22 cellular contexts compared by ENCODE assay signal in genomic region chr6:33007831-33008395, GRCh38. TPM values are rescaled to one million over a fixed set of nuclear protein-coding genes. Genes with fewer than 3 reads are reported as not detected.
DNase-seq lines count a peak whose midpoint lies in the region; ATAC-seq, FAIRE-seq and TF ChIP-seq lines count a peak whose summit lies in the region.
"Had no signal": no experiment of that assay in that cellular context is flagged by ENCODE, and none has a peak within 500 bp of the region (broad histone marks: within the 10 kb centered on the region; RNA-seq: fewer than 3 reads in every experiment).

No MANE protein-coding gene starts in this region.

- no peak for FAIRE-seq in GM12878 (lab: Jason Lieb, UNC)
- FAIRE-seq: islet of Langerhans, small intestine had no signal

- H3K4me3 Mint-ChIP-seq in activated CD4-positive, alpha-beta memory T cell treated with anti-CD3 and anti-CD28 coated beads, Interleukin-2, amount 10 ng/mL, durations not matched to agents 7 days and 5 days, result peak overlapping the region; percentile 17
- no peak overlapping the region for H3K4me3 Mint-ChIP-seq in activated CD4-positive, alpha-beta memory T cell treated with anti-CD3 and anti-CD28 coated beads for 36 hours
- H3K4me3 Mint-ChIP-seq in IgD-negative memory B cell, result peak overlapping the region; percentile 88 to 99 (median 97)

- peaks cover 38% of the 10 kb centered on the region for H3K27me3 Mint-ChIP-seq in activated CD4-positive, alpha-beta memory T cell treated with anti-CD3 and anti-CD28 coated beads, Interleukin-2, amount 10 ng/mL, durations not matched to agents 7 days and 5 days
- H3K27me3 Mint-ChIP-seq in activated CD4-positive, alpha-beta memory T cell treated with anti-CD3 and anti-CD28 coated beads for 36 hours, result peaks cover 18% of the 10 kb centered on the region
- H3K27me3 Mint-ChIP-seq in IgD-negative memory B cell, result no peaks in the 10 kb centered on the region

- H3K4me3 ChIP-seq in GM12878 (peak overlapping the region; percentile 100), spleen (peak overlapping the region in 5 of 8 donors; percentile 40 to 74 (median 46))
- H3K4me3 ChIP-seq: HAP-1, thoracic aorta had no signal

- in situ Hi-C loops in GM12878 (cut with MboI), result no loop called here

- TF ChIP-seq EP300 in GM12878 (IDR thresholded peaks at IDR 0.05; ENCODE audit: borderline replicate concordance in 1 of 2, control insufficient read depth in 1 of 2, low read depth in 2 of 2, low read length in 2 of 2), result no peak

- TF ChIP-seq CTCF in GM12878 (IDR thresholded peaks at IDR 0.05 in 2 of 3, conservative IDR thresholded peaks at IDR 0.05 in 1 of 3; ENCODE audit: control insufficient read depth in 2 of 3, extremely low read depth in 1 of 3, insufficient read depth in 1 of 3, low read depth in 3 of 3, low read length in 3 of 3), result no peak
- TF ChIP-seq CTCF in spleen (IDR thresholded peaks at IDR 0.05 in 8 of 11, conservative IDR thresholded peaks at IDR 0.05 in 3 of 11), result no peak

- H2AFZ ChIP-seq in GM12878 (ENCODE audit: control insufficient read depth, low read depth, low read length), result no peak overlapping the region

- H3K9me3 Mint-ChIP-seq in activated CD4-positive, alpha-beta memory T cell treated with anti-CD3 and anti-CD28 coated beads, Interleukin-2, amount 10 ng/mL, durations not matched to agents 7 days and 5 days, result no peaks in the 10 kb centered on the region
- H3K9me3 Mint-ChIP-seq in activated CD4-positive, alpha-beta memory T cell treated with anti-CD3 and anti-CD28 coated beads for 36 hours, result no peaks in the 10 kb centered on the region
- no peaks in the 10 kb centered on the region for H3K9me3 Mint-ChIP-seq in IgD-negative memory B cell

- H4K20me1 ChIP-seq in GM12878 (ENCODE audit: control insufficient read depth, insufficient read depth), result no peaks in the 10 kb centered on the region

- H3K27me3 ChIP-seq in GM12878 (replicated peaks in 1 of 2; ENCODE audit: control insufficient read depth in 2 of 2, insufficient read depth in 2 of 2, low read length in 1 of 2), result no peaks in the 10 kb centered on the region
- no peaks in the 10 kb centered on the region for H3K27me3 ChIP-seq in spleen (replicated peaks in 1 of 7)

- H3K4me2 ChIP-seq in GM12878 (ENCODE audit: control insufficient read depth, insufficient read depth), result peak overlapping the region; percentile 89

- TF ChIP-seq POLR2A in GM12878 (IDR thresholded peaks at IDR 0.05; ENCODE audit: low read depth, low read length), result no peak
- no peak for TF ChIP-seq POLR2A in spleen (IDR thresholded peaks at IDR 0.05)

- H3K36me3 ChIP-seq in GM12878 (ENCODE audit: control insufficient read depth in 2 of 2, insufficient read depth in 2 of 2, low read length in 1 of 2) (peaks cover 5 to 7% of the 10 kb centered on the region in 2 experiments; a peak in 3 of 4 replicates), spleen (peaks cover 0 to 32% (median 14%) of the 10 kb centered on the region in 6 donors)
- H3K36me3 ChIP-seq: HAP-1, thoracic aorta had no signal

- POLR2A ChIA-PET in activated CD4-positive, alpha-beta memory T cell treated with anti-CD3 and anti-CD28 coated beads, Interleukin-2, amount 10 ng/mL, durations not matched to agents 7 days and 5 days (lab: Charles Lee), result no interaction called here
- POLR2A ChIA-PET in activated CD4-positive, alpha-beta memory T cell treated with anti-CD3 and anti-CD28 coated beads for 36 hours (lab: Charles Lee), result no interaction called here
- POLR2A ChIA-PET in GM12878 (lab: Charles Lee), result interaction anchor here (0.6 to 14.8 kb wide), 5 partner anchors 11 to 438 kb away, joined by 3 to 240 read pairs (median 4); partner anchors contain the start of genes HLA-DPA1 and HLA-DPB1

- CTCF ChIA-PET in activated CD4-positive, alpha-beta memory T cell treated with anti-CD3 and anti-CD28 coated beads, Interleukin-2, amount 10 ng/mL, durations not matched to agents 7 days and 5 days (lab: Charles Lee), result interaction anchor here (1.1 kb wide), 1 partner anchor 24 kb away, joined by 5 read pairs; no protein-coding TSS in a partner anchor
- CTCF ChIA-PET in activated CD4-positive, alpha-beta memory T cell treated with anti-CD3 and anti-CD28 coated beads for 36 hours (lab: Charles Lee), result interaction anchor here (1.0 kb wide), 1 partner anchor 241 kb away, joined by 3 read pairs; no protein-coding TSS in a partner anchor
- CTCF ChIA-PET in GM12878 (lab: Yijun Ruan, JAX), result interaction anchor here (1.0 to 1.9 kb wide), 4 partner anchors 68 to 142 kb away, joined by 3 to 6 read pairs (median 5); partner anchors contain the start of gene HLA-DPB1

- DNase-seq in activated CD4-positive, alpha-beta memory T cell treated with anti-CD3 and anti-CD28 coated beads, Interleukin-2, amount 10 ng/mL, durations not matched to agents 7 days and 5 days, result no peak
- DNase-seq in activated CD4-positive, alpha-beta memory T cell treated with anti-CD3 and anti-CD28 coated beads for 36 hours, result no peak
- no peak for DNase-seq in GM12878 (ENCODE audit: low read depth, low spot score)
- DNase-seq in spleen, result no peak
- no peak for DNase-seq in hepatic stellate cell (ENCODE audit: low spot score)
- DNase-seq in stimulated activated CD8-positive, alpha-beta memory T cell treated with anti-CD3 and anti-CD28 coated beads, Interleukin-4, amount 100 ng/mL, for 48 hours, result no peak
- DNase-seq: activated CD4-positive, alpha-beta T cell treated with anti-CD3 and anti-CD28 coated beads, Interleukin-2, amount 50 U/mL, for 48 hours; C1 segment of cervical spinal cord; cerebellar nuclear complex; KG1; NCI-H2029 treated with DMSO at 0.1 percent for 48 hours; NCI-H510A; small intestine; stimulated activated CD4-positive, alpha-beta T cell treated with anti-CD3 and anti-CD28 coated beads, Interleukin-4, amount 100 ng/mL, for 24 hours had no signal

- H3K27ac Mint-ChIP-seq in activated CD4-positive, alpha-beta memory T cell treated with anti-CD3 and anti-CD28 coated beads, Interleukin-2, amount 10 ng/mL, durations not matched to agents 7 days and 5 days, result no peak overlapping the region
- no peak overlapping the region for H3K27ac Mint-ChIP-seq in activated CD4-positive, alpha-beta memory T cell treated with anti-CD3 and anti-CD28 coated beads for 36 hours
- H3K27ac Mint-ChIP-seq in IgD-negative memory B cell, result peak overlapping the region; percentile 85 to 98 (median 86)
- H3K27ac Mint-ChIP-seq: progenitor cell of endocrine pancreas had no signal

- intact Hi-C loops in activated CD4-positive, alpha-beta memory T cell treated with anti-CD3 and anti-CD28 coated beads for 36 hours (cut with micrococcal nuclease), result no loop called here
- intact Hi-C loops in GM12878 (cut with micrococcal nuclease; ENCODE audit: unreplicated experiment) (no loop called here), spleen (cut with DNase I; ENCODE audit: low total_unique reads) (loop anchor here (10.0 kb wide), 2 partner anchors 87 to 227 kb away; no protein-coding TSS in a partner anchor)

- ATAC-seq in GM12878 (no peak), GM21825 (IDR thresholded peaks at IDR 0.05; ENCODE audit: unreplicated experiment) (no peak)

- peak overlapping the region; percentile 70 for H3K9ac ChIP-seq in GM12878 (ENCODE audit: control insufficient read depth, insufficient read depth, low read length)

- no peaks in the 10 kb centered on the region for H3K9me3 ChIP-seq in GM12878 (replicated peaks; ENCODE audit: control insufficient read depth, insufficient read depth, low read length)
- no peaks in the 10 kb centered on the region for H3K9me3 ChIP-seq in spleen
- H3K9me3 ChIP-seq: HAP-1, thoracic aorta had no signal

- H3K4me1 Mint-ChIP-seq in activated CD4-positive, alpha-beta memory T cell treated with anti-CD3 and anti-CD28 coated beads, Interleukin-2, amount 10 ng/mL, durations not matched to agents 7 days and 5 days, result peaks cover 15% of the 10 kb centered on the region
- H3K4me1 Mint-ChIP-seq in activated CD4-positive, alpha-beta memory T cell treated with anti-CD3 and anti-CD28 coated beads for 36 hours (ENCODE audit: low read depth), result peaks cover 3% of the 10 kb centered on the region
- H3K4me1 Mint-ChIP-seq in IgD-negative memory B cell, result peaks cover 30 to 44% (median 35%) of the 10 kb centered on the region in 3 donors

- H3K4me1 ChIP-seq in GM12878 (ENCODE audit: control insufficient read depth, insufficient read depth, low read length) (peaks cover 15% of the 10 kb centered on the region), spleen (peaks cover 4 to 42% (median 30%) of the 10 kb centered on the region in 6 donors)
- H3K4me1 ChIP-seq: HAP-1 had no signal

- H3K27ac ChIP-seq in GM12878 (ENCODE audit: control insufficient read depth, insufficient read depth) (peak overlapping the region; percentile 75; the same call in 1 of the 2 replicates), spleen (peak overlapping the region in 6 of 8 donors; percentile 20 to 96 (median 88))
- H3K27ac ChIP-seq: thoracic aorta had no signal

- H3K36me3 Mint-ChIP-seq in activated CD4-positive, alpha-beta memory T cell treated with anti-CD3 and anti-CD28 coated beads, Interleukin-2, amount 10 ng/mL, durations not matched to agents 7 days and 5 days (ENCODE audit: low read depth), result no peaks in the 10 kb centered on the region
- H3K36me3 Mint-ChIP-seq in activated CD4-positive, alpha-beta memory T cell treated with anti-CD3 and anti-CD28 coated beads for 36 hours, result no peaks in the 10 kb centered on the region
- H3K36me3 Mint-ChIP-seq in IgD-negative memory B cell, result peaks cover 7% of the 10 kb centered on the region

- peaks cover 16% of the 10 kb centered on the region for H3K79me2 ChIP-seq in GM12878 (ENCODE audit: control insufficient read depth, insufficient read depth, low read length)

- SMC1A ChIA-PET in GM12878 (lab: Charles Lee; ENCODE audit: uncharacterized antibody, unreplicated experiment), result interaction anchor here (0.9 to 12.9 kb wide), 8 partner anchors 8 to 154 kb away, joined by 3 to 139 read pairs (median 5); partner anchors contain the start of gene HLA-DPA1

- BruUV-seq in GM12878 (replicated peaks; lab: Mats Ljungman, UMichigan), result no TSS peak

- 86% methylated on average over 21 of the region's 26 CpGs for WGBS in GM12878 (ENCODE audit: insufficient coverage, insufficient replicate concordance, low lambda C conversion rate, missing lambda C conversion rate)
- 79 to 92% (median 88%) methylated on average over 26 of the region's 26 CpGs for WGBS in spleen, 5 donors

- RAD21 ChIA-PET in GM12878 (lab: Charles Lee; ENCODE audit: unreplicated experiment), result interaction anchor here (1.0 to 3.3 kb wide), 3 partner anchors 22 to 122 kb away, joined by 3 to 15 read pairs (median 4); no protein-coding TSS in a partner anchor

- TF ChIP-seq RAD21 in GM12878 (IDR thresholded peaks at IDR 0.05; ENCODE audit: insufficient read depth, low read depth, low read length), result no peak

RNA-seq across cellular contexts. Expression of gene HLA-DOA, which starts 1.5 kb away (rescaled TPM):
- 1 to 10 TPM; 3.4 to 4.1 TPM for total RNA-seq in activated CD4-positive, alpha-beta memory T cell treated with anti-CD3 and anti-CD28 coated beads, Interleukin-2, amount 10 ng/mL, durations not matched to agents 7 days and 5 days
- under 1 TPM; 0.53 to 0.55 TPM for total RNA-seq in activated CD4-positive, alpha-beta memory T cell treated with anti-CD3 and anti-CD28 coated beads for 36 hours
- polyA plus RNA-seq in IgD-negative memory B cell (363 TPM), GM12878 (2011; rRNA removed) (31.3 and 46.7 TPM in 2 replicates), GM12878 (2014; fragmentation: Illumina TruSeq; extraction: Trizol) (69.9 and 79.3 TPM in 2 replicates), GM12878 (2014; fragmentation: Nextera tagmentation; extraction: Ambion mirVana) (10 to 100 TPM in 1 of 2 experiments, 1 to 10 TPM in 1; 8.8 to 21.1 TPM), GM12878 (2014; rRNA removed) (99.8 and 104 TPM in 2 replicates), GM12878 (2016; fragmentation: Nextera tagmentation; extraction: Ambion mirVana) (10 to 100 TPM; 44.9 to 47.6 TPM), spleen (10 to 100 TPM; 36.9 to 48.7 (median 40.0) TPM)
- 47.7 and 47.9 TPM in 2 replicates for total RNA-seq in GM12878 (2013; cell fraction: nucleolus; rRNA removed)
- total RNA-seq in GM12878 (2014; rRNA removed) (99.2 and 108 TPM in 2 replicates), GM12878 (2014; rRNA removed; fragmentation: Illumina TruSeq; extraction: Trizol) (64.6 and 69.1 TPM in 2 replicates), GM12878 (2021) (73.3 and 73.5 TPM in 2 replicates), spleen (10 to 100 TPM; 30.8 to 89.5 (median 68.6) TPM)
- polyA plus RNA-seq in GM12878 (2011; ENCODE audit: low read depth), result 45.0 TPM
- 77.6 and 86.9 TPM in 2 replicates for polyA plus RNA-seq in GM12878 (2011; cell fraction: cytosol; rRNA removed)
- 77.0 and 89.9 TPM in 2 replicates for polyA plus RNA-seq in GM12878 (2011; cell fraction: nucleus; rRNA removed)
- polyA plus RNA-seq in GM12878 (2012), result 78.7 and 83.9 TPM in 2 replicates
- 45.5 and 61.2 TPM in 2 replicates for polyA minus RNA-seq in GM12878 (2011; rRNA and poly(A)+ RNA removed)
- polyA minus RNA-seq in GM12878 (2011; cell fraction: cytosol; rRNA and poly(A)+ RNA removed), result 40.4 and 47.3 TPM in 2 replicates
- 35.9 and 56.4 TPM in 2 replicates for polyA minus RNA-seq in GM12878 (2011; cell fraction: nucleus; rRNA and poly(A)+ RNA removed)
- total RNA-seq: A172, lung microvascular endothelial cell had no signal

RNA-seq across cellular contexts. Expression of gene BRD2, which starts 39.5 kb away (rescaled TPM):
- total RNA-seq in activated CD4-positive, alpha-beta memory T cell treated with anti-CD3 and anti-CD28 coated beads, Interleukin-2, amount 10 ng/mL, durations not matched to agents 7 days and 5 days, result 100 to 1,000 TPM; 290 to 297 TPM
- total RNA-seq in activated CD4-positive, alpha-beta memory T cell treated with anti-CD3 and anti-CD28 coated beads for 36 hours, result 100 to 1,000 TPM; 168 to 190 TPM
- 110 TPM for polyA plus RNA-seq in IgD-negative memory B cell
- total RNA-seq in GM12878 (2013; cell fraction: nucleolus; rRNA removed), result 348 and 373 TPM in 2 replicates
- total RNA-seq in GM12878 (2014; rRNA removed), result 127 TPM in 2 replicates
- 139 and 145 TPM in 2 replicates for total RNA-seq in GM12878 (2014; rRNA removed; fragmentation: Illumina TruSeq; extraction: Trizol)
- total RNA-seq in GM12878 (2021), result 160 and 178 TPM in 2 replicates
- 176 TPM for polyA plus RNA-seq in GM12878 (2011; ENCODE audit: low read depth)
- 218 and 239 TPM in 2 replicates for polyA plus RNA-seq in GM12878 (2011; rRNA removed)
- 154 and 169 TPM in 2 replicates for polyA plus RNA-seq in GM12878 (2011; cell fraction: cytosol; rRNA removed)
- 392 and 411 TPM in 2 replicates for polyA plus RNA-seq in GM12878 (2011; cell fraction: nucleus; rRNA removed)
- polyA plus RNA-seq in GM12878 (2012), result 174 and 230 TPM in 2 replicates
- polyA plus RNA-seq in GM12878 (2014; fragmentation: Illumina TruSeq; extraction: Trizol), result 234 and 289 TPM in 2 replicates
- 100 to 1,000 TPM in 1 of 2 experiments, 10 to 100 TPM in 1; 32.2 to 133 TPM for polyA plus RNA-seq in GM12878 (2014; fragmentation: Nextera tagmentation; extraction: Ambion mirVana)
- 180 and 181 TPM in 2 replicates for polyA plus RNA-seq in GM12878 (2014; rRNA removed)
- polyA plus RNA-seq in GM12878 (2016; fragmentation: Nextera tagmentation; extraction: Ambion mirVana), result 100 to 1,000 TPM; 113 to 118 TPM
- 122 and 140 TPM in 2 replicates for polyA minus RNA-seq in GM12878 (2011; rRNA and poly(A)+ RNA removed)
- 51.2 and 63.0 TPM in 2 replicates for polyA minus RNA-seq in GM12878 (2011; cell fraction: cytosol; rRNA and poly(A)+ RNA removed)
- polyA minus RNA-seq in GM12878 (2011; cell fraction: nucleus; rRNA and poly(A)+ RNA removed), result 133 and 197 TPM in 2 replicates
- total RNA-seq in spleen, result 100 to 1,000 TPM; 169 to 277 (median 234) TPM
- polyA plus RNA-seq in spleen, result 100 to 1,000 TPM in 2 of 3 donors, 10 to 100 TPM in 1; 80.5 to 127 (median 103) TPM

RNA-seq across cellular contexts. Expression of gene HLA-DMA, which starts 55.0 kb away (rescaled TPM):
- total RNA-seq in activated CD4-positive, alpha-beta memory T cell treated with anti-CD3 and anti-CD28 coated beads, Interleukin-2, amount 10 ng/mL, durations not matched to agents 7 days and 5 days, result 10 to 100 TPM; 54.0 to 54.3 TPM
- 10 to 100 TPM in 1 of 2 experiments, 1 to 10 TPM in 1; 9.6 to 10.2 TPM for total RNA-seq in activated CD4-positive, alpha-beta memory T cell treated with anti-CD3 and anti-CD28 coated beads for 36 hours
- 946 TPM for polyA plus RNA-seq in IgD-negative memory B cell
- total RNA-seq in GM12878 (2013; cell fraction: nucleolus; rRNA removed), result 110 and 112 TPM in 2 replicates
- 243 and 269 TPM in 2 replicates for total RNA-seq in GM12878 (2014; rRNA removed)
- 170 and 177 TPM in 2 replicates for total RNA-seq in GM12878 (2014; rRNA removed; fragmentation: Illumina TruSeq; extraction: Trizol)
- total RNA-seq in GM12878 (2021), result 182 and 189 TPM in 2 replicates
- 314 TPM for polyA plus RNA-seq in GM12878 (2011; ENCODE audit: low read depth)
- 190 and 290 TPM in 2 replicates for polyA plus RNA-seq in GM12878 (2011; rRNA removed)
- 380 and 384 TPM in 2 replicates for polyA plus RNA-seq in GM12878 (2011; cell fraction: cytosol; rRNA removed)
- 478 and 610 TPM in 2 replicates for polyA plus RNA-seq in GM12878 (2011; cell fraction: nucleus; rRNA removed)
- 308 and 348 TPM in 2 replicates for polyA plus RNA-seq in GM12878 (2012)
- 327 and 354 TPM in 2 replicates for polyA plus RNA-seq in GM12878 (2014; fragmentation: Illumina TruSeq; extraction: Trizol)
- polyA plus RNA-seq in GM12878 (2014; fragmentation: Nextera tagmentation; extraction: Ambion mirVana), result 100 to 1,000 TPM; 389 to 552 TPM
- 267 and 279 TPM in 2 replicates for polyA plus RNA-seq in GM12878 (2014; rRNA removed)
- polyA plus RNA-seq in GM12878 (2016; fragmentation: Nextera tagmentation; extraction: Ambion mirVana), result 100 to 1,000 TPM; 339 to 378 TPM
- 119 and 159 TPM in 2 replicates for polyA minus RNA-seq in GM12878 (2011; rRNA and poly(A)+ RNA removed)
- 44.9 and 50.8 TPM in 2 replicates for polyA minus RNA-seq in GM12878 (2011; cell fraction: cytosol; rRNA and poly(A)+ RNA removed)
- 45.2 and 51.5 TPM in 2 replicates for polyA minus RNA-seq in GM12878 (2011; cell fraction: nucleus; rRNA and poly(A)+ RNA removed)
- total RNA-seq in spleen, result 100 to 1,000 TPM; 141 to 218 (median 173) TPM
- polyA plus RNA-seq in spleen, result 100 to 1,000 TPM; 235 to 423 (median 270) TPM

Comparison
In these comparisons a context has a peak if more than half of its experiments do, and no peak if none do; other contexts are left out.
1. RNA of gene HLA-DMA, which starts 55.0 kb away (total RNA-seq): 110 to 269 TPM in GM12878, 141 to 218 TPM in spleen and 54.0 to 54.3 TPM in activated CD4-positive, alpha-beta memory T cell treated with anti-CD3 and anti-CD28 coated beads, Interleukin-2, amount 10 ng/mL, durations not matched to agents 7 days and 5 days; 9.6 to 10.2 TPM in activated CD4-positive, alpha-beta memory T cell treated with anti-CD3 and anti-CD28 coated beads for 36 hours; every median in the first group is over 4 times any median in the second.
2. H3K27ac Mint-ChIP-seq: peak in IgD-negative memory B cell (3 of 3); none in activated CD4-positive, alpha-beta memory T cell treated with anti-CD3 and anti-CD28 coated beads, Interleukin-2, amount 10 ng/mL, durations not matched to agents 7 days and 5 days (single experiment) and activated CD4-positive, alpha-beta memory T cell treated with anti-CD3 and anti-CD28 coated beads for 36 hours (single experiment).
3. RNA of gene HLA-DOA, which starts 1.5 kb away (total RNA-seq): 47.7 to 108 TPM in GM12878 and 30.8 to 89.5 TPM in spleen; 3.4 to 4.1 TPM in activated CD4-positive, alpha-beta memory T cell treated with anti-CD3 and anti-CD28 coated beads, Interleukin-2, amount 10 ng/mL, durations not matched to agents 7 days and 5 days and 0.53 to 0.55 TPM in activated CD4-positive, alpha-beta memory T cell treated with anti-CD3 and anti-CD28 coated beads for 36 hours; every median in the first group is over 4 times any median in the second.